ENCODE assay signal across 8 cellular contexts in the genomic region with DNA sequence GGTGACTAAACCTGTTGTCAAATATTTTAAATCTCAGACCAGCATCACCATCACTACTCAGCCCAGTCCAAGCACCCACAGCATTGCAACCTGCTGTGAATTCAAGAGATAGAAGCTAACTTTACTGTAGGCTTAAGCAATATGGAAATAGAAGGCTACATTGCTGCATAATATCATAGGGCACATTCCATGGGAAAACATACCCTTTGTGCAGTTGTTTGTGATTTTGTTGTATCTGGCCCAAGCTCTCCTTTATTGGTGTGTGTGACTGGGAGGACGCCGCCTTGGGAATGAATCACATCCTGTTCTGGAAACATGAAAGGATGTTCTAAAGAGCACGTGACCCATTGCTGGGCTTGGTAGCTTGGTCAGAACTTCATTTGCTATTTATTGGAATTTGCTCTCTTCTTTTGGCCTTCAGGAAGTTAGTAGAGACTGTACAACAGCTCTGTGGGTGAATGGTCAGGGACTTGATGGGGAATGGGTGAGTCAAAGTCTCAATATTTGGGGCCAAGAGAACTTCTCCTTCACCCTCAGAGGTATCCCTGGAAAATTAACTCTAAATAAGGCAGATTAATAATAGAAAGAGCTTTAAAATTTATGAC.
DNase-seq lines count a peak whose midpoint lies in the region; ATAC-seq, FAIRE-seq and TF ChIP-seq lines count a peak whose summit lies in the region.

No MANE protein-coding gene starts in this region.

- H3K36me3 ChIP-seq in duodenal mucosa (ENCODE audit: control insufficient read depth in 1 of 2, insufficient read depth in 2 of 2, low read length in 2 of 2) (no peaks in the 10 kb centered on the region), mesendoderm (ENCODE audit: control insufficient read depth, insufficient read depth, low read length) (no peaks in the 10 kb centered on the region)

- ATAC-seq in activated T-helper 17 cell treated with anti-CD3 and anti-CD28 coated beads, Interleukin-2, amount 50 U/mL, for 72 hours (replicated peaks), result no peak

- no peaks in the 10 kb centered on the region for H3K79me2 ChIP-seq in mesendoderm (ENCODE audit: control insufficient read depth, insufficient read depth, low read length)

- WGBS in mesendoderm (ENCODE audit: extremely low coverage, insufficient coverage, low lambda C conversion rate), result no CpG with 5 or more reads among the region's 3 CpGs

- CTCF ChIA-PET in activated CD4-positive, alpha-beta memory T cell treated with anti-CD3 and anti-CD28 coated beads, Interleukin-2, amount 10 ng/mL, durations not matched to agents 7 days and 5 days (lab: Charles Lee), result interaction anchor here (1.3 kb wide), 1 partner anchor 152 kb away, joined by 3 read pairs; no protein-coding TSS in a partner anchor

- H3K4me2 ChIP-seq in mesendoderm (ENCODE audit: low read length), result no peak overlapping the region

- no peak overlapping the region for H3K23ac ChIP-seq in mesendoderm (ENCODE audit: low read length)

- H3K4me1 Mint-ChIP-seq in activated CD4-positive, alpha-beta memory T cell treated with anti-CD3 and anti-CD28 coated beads, Interleukin-2, amount 10 ng/mL, durations not matched to agents 7 days and 5 days, result no peaks in the 10 kb centered on the region
- H3K4me1 Mint-ChIP-seq in activated T-helper 17 cell treated with anti-CD3 and anti-CD28 coated beads, Interleukin-2, amount 50 U/mL, for 72 hours, result no peaks in the 10 kb centered on the region

- no peak overlapping the region for H3K27ac Mint-ChIP-seq in activated CD4-positive, alpha-beta memory T cell treated with anti-CD3 and anti-CD28 coated beads, Interleukin-2, amount 10 ng/mL, durations not matched to agents 7 days and 5 days
- no peak overlapping the region for H3K27ac Mint-ChIP-seq in activated T-helper 17 cell treated with anti-CD3 and anti-CD28 coated beads, Interleukin-2, amount 50 U/mL, for 72 hours

- no peak overlapping the region for H4K8ac ChIP-seq in mesendoderm (ENCODE audit: low read depth, low read length)

- H3K27me3 Mint-ChIP-seq in activated CD4-positive, alpha-beta memory T cell treated with anti-CD3 and anti-CD28 coated beads, Interleukin-2, amount 10 ng/mL, durations not matched to agents 7 days and 5 days, result peaks cover 11% of the 10 kb centered on the region
- H3K27me3 Mint-ChIP-seq in activated T-helper 17 cell treated with anti-CD3 and anti-CD28 coated beads, Interleukin-2, amount 50 U/mL, for 72 hours, result peaks cover 32% of the 10 kb centered on the region

- no peak overlapping the region for H2AK5ac ChIP-seq in mesendoderm (ENCODE audit: low read length)

- no peak overlapping the region for H3K56ac ChIP-seq in mesendoderm (ENCODE audit: low read length)

- no peak for FAIRE-seq in GM12891 (lab: Jason Lieb, UNC)

- POLR2A ChIA-PET in activated CD4-positive, alpha-beta memory T cell treated with anti-CD3 and anti-CD28 coated beads, Interleukin-2, amount 10 ng/mL, durations not matched to agents 7 days and 5 days (lab: Charles Lee), result no interaction called here

- H3K9me3 ChIP-seq in duodenal mucosa (ENCODE audit: control insufficient read depth in 1 of 2, low read length in 2 of 2), result no peaks in the 10 kb centered on the region

- peak overlapping the region; percentile 90 for H3K18ac ChIP-seq in mesendoderm (ENCODE audit: low read length)

- no peaks in the 10 kb centered on the region for H3K9me3 Mint-ChIP-seq in activated CD4-positive, alpha-beta memory T cell treated with anti-CD3 and anti-CD28 coated beads, Interleukin-2, amount 10 ng/mL, durations not matched to agents 7 days and 5 days
- H3K9me3 Mint-ChIP-seq in activated T-helper 17 cell treated with anti-CD3 and anti-CD28 coated beads, Interleukin-2, amount 50 U/mL, for 72 hours, result peaks cover 4% of the 10 kb centered on the region

- H4K5ac ChIP-seq in mesendoderm (ENCODE audit: low read length), result no peak overlapping the region

- H3K4me3 ChIP-seq in AG10803 (ENCODE audit: low read length), result no peak overlapping the region
- H3K4me3 ChIP-seq in duodenal mucosa (ENCODE audit: low read depth in 1 of 2, low read length in 2 of 2), result peak overlapping the region; percentile 2 to 19
- H3K4me3 ChIP-seq in mesendoderm (ENCODE audit: low read length), result no peak overlapping the region

- H3K4ac ChIP-seq in mesendoderm (ENCODE audit: low read depth, low read length), result no peak overlapping the region

- H3K27me3 ChIP-seq in duodenal mucosa (ENCODE audit: control insufficient read depth in 1 of 2, insufficient read depth in 2 of 2, low read length in 2 of 2) (no peaks in the 10 kb centered on the region), mesendoderm (ENCODE audit: insufficient read depth, low read length, poor library complexity) (no peaks in the 10 kb centered on the region)

- H2BK5ac ChIP-seq in mesendoderm (ENCODE audit: low read length), result peak overlapping the region; percentile 22

- H3K27ac ChIP-seq in duodenal mucosa (ENCODE audit: low read depth, low read length) (peak overlapping the region; percentile 39), mesendoderm (ENCODE audit: low read depth, low read length) (peak overlapping the region; percentile 75), substantia nigra (ENCODE audit: low read depth, low read length, poor library complexity, severe bottlenecking) (no peak overlapping the region)

- no peak overlapping the region for H2BK15ac ChIP-seq in mesendoderm (replicated peaks; ENCODE audit: low read depth)

- no peaks in the 10 kb centered on the region for H3K36me3 Mint-ChIP-seq in activated CD4-positive, alpha-beta memory T cell treated with anti-CD3 and anti-CD28 coated beads, Interleukin-2, amount 10 ng/mL, durations not matched to agents 7 days and 5 days (ENCODE audit: low read depth)
- H3K36me3 Mint-ChIP-seq in activated T-helper 17 cell treated with anti-CD3 and anti-CD28 coated beads, Interleukin-2, amount 50 U/mL, for 72 hours (ENCODE audit: low read depth), result no peaks in the 10 kb centered on the region

- no peak overlapping the region for H3K4me3 Mint-ChIP-seq in activated CD4-positive, alpha-beta memory T cell treated with anti-CD3 and anti-CD28 coated beads, Interleukin-2, amount 10 ng/mL, durations not matched to agents 7 days and 5 days
- no peak overlapping the region for H3K4me3 Mint-ChIP-seq in activated T-helper 17 cell treated with anti-CD3 and anti-CD28 coated beads, Interleukin-2, amount 50 U/mL, for 72 hours

- H3K9ac ChIP-seq in duodenal mucosa (ENCODE audit: low read depth in 1 of 2, low read length in 2 of 2), result no peak overlapping the region
- H3K9ac ChIP-seq in mesendoderm (ENCODE audit: low read length), result no peak overlapping the region

- TF ChIP-seq POLR2A in GM12891 (IDR thresholded peaks at IDR 0.05; ENCODE audit: low read depth, low read length), result no peak

- H3K4me1 ChIP-seq in duodenal mucosa (ENCODE audit: control insufficient read depth in 1 of 2, insufficient read depth in 2 of 2, low read length in 2 of 2), result peaks cover 11 to 21% of the 10 kb centered on the region in 2 donors
- H3K4me1 ChIP-seq in mesendoderm (ENCODE audit: control insufficient read depth, low read depth, low read length), result no peaks in the 10 kb centered on the region

- DNase-seq in AG10803 (ENCODE audit: low read depth) (peak; percentile 92), LHCN-M2 (ENCODE audit: low read depth) (peak; percentile 88), mesendoderm (no peak), substantia nigra (lab: John Stamatoyannopoulos, UW) (no peak), GM12891 (ENCODE audit: insufficient read length, low spot score) (no peak)
- DNase-seq in activated CD4-positive, alpha-beta memory T cell treated with anti-CD3 and anti-CD28 coated beads, Interleukin-2, amount 10 ng/mL, durations not matched to agents 7 days and 5 days, result no peak

- peak overlapping the region; percentile 6 for H2BK120ac ChIP-seq in mesendoderm (ENCODE audit: low read depth, low read length)

- no peak for TF ChIP-seq CTCF in AG10803 (conservative IDR thresholded peaks at IDR 0.05; ENCODE audit: low read length)

- H3K79me1 ChIP-seq in mesendoderm (ENCODE audit: low read length), result no peaks in the 10 kb centered on the region

TF ChIP-seq in GM12891, 5 proteins besides CTCF, POLR2A, EP300 and RAD21:
- TF ChIP-seq SPI1 (IDR thresholded peaks at IDR 0.05; ENCODE audit: low read depth, low read length) (no peak), POLR2AphosphoS5 (IDR thresholded peaks at IDR 0.05; ENCODE audit: low read depth, low read length) (no peak)

Comparison
In these comparisons a context has a peak if more than half of its experiments do, and no peak if none do; other contexts are left out.
1. DNase-seq: peak in AG10803 (single experiment) and LHCN-M2 (single experiment); none in mesendoderm (single experiment), activated CD4-positive, alpha-beta memory T cell treated with anti-CD3 and anti-CD28 coated beads, Interleukin-2, amount 10 ng/mL, durations not matched to agents 7 days and 5 days (single experiment), substantia nigra (0 of 49) and GM12891 (single experiment).
2. H3K4me3 ChIP-seq: peak in duodenal mucosa (2 of 2); none in AG10803 (single experiment) and mesendoderm (single experiment).